ENCODE assay signal across 23 cellular contexts in genomic region chr1:200194477-200194876, GRCh38.
"Had no signal": no experiment of that assay in that cellular context is flagged by ENCODE, and none has a peak within 500 bp of the region (broad histone marks: within the 10 kb centered on the region; RNA-seq: fewer than 3 reads in every experiment).

No MANE protein-coding gene starts in this region.

- H3K4me1 ChIP-seq: colonic mucosa, gastrocnemius medialis, heart right ventricle, left lung, lower lobe of right lung had no signal

- DNase-seq: colonic mucosa; cortex of kidney; effector CD8-positive, alpha-beta T cell; effector memory CD8-positive, alpha-beta T cell; endodermal cell; esophagus squamous epithelium; foreskin fibroblast; foreskin melanocyte; gastrocnemius medialis; glutamatergic neuron; head of caudate nucleus; heart right ventricle; hippocampal formation; left cardiac atrium; left lung; left ventricle myocardium superior; lower lobe of right lung; mesenchymal stem cell; mucosa of descending colon; naive B cell; naive thymus-derived CD8-positive, alpha-beta T cell had no signal

- H3K27ac ChIP-seq: colonic mucosa, gastrocnemius medialis, heart right ventricle, left lung, lower lobe of right lung had no signal

- H3K27me3 Mint-ChIP-seq: dendritic cell treated with granulocyte-macrophage colony-stimulating factor and Interleukin-4, amounts not matched to agents 40 ng/mL and 50 ng/mL, for 4 days had no signal

- ATAC-seq: effector memory CD8-positive, alpha-beta T cell; gastrocnemius medialis; heart right ventricle; left cardiac atrium; left lung; left ventricle myocardium superior; lower lobe of right lung; mucosa of descending colon; naive thymus-derived CD8-positive, alpha-beta T cell had no signal

- H3K36me3 ChIP-seq: colonic mucosa, esophagus squamous epithelium, gastrocnemius medialis, heart right ventricle, left lung, lower lobe of right lung had no signal

- H3K4me3 Mint-ChIP-seq: dendritic cell treated with granulocyte-macrophage colony-stimulating factor and Interleukin-4, amounts not matched to agents 40 ng/mL and 50 ng/mL, for 4 days; effector memory CD8-positive, alpha-beta T cell; endodermal cell; mesothelial cell of epicardium; naive B cell; naive thymus-derived CD8-positive, alpha-beta T cell had no signal

- H3K27me3 ChIP-seq: colonic mucosa, gastrocnemius medialis, heart right ventricle, left lung had no signal

- H3K36me3 Mint-ChIP-seq: mesothelial cell of epicardium; naive B cell; naive thymus-derived CD8-positive, alpha-beta T cell had no signal

- H3K9me3 Mint-ChIP-seq: dendritic cell treated with granulocyte-macrophage colony-stimulating factor and Interleukin-4, amounts not matched to agents 40 ng/mL and 50 ng/mL, for 4 days; effector memory CD8-positive, alpha-beta T cell had no signal

- H3K4me1 Mint-ChIP-seq: endodermal cell, naive B cell had no signal

- H3K27ac Mint-ChIP-seq: dendritic cell treated with granulocyte-macrophage colony-stimulating factor and Interleukin-4, amounts not matched to agents 40 ng/mL and 50 ng/mL, for 4 days; effector memory CD8-positive, alpha-beta T cell; endodermal cell; mesothelial cell of epicardium; naive thymus-derived CD8-positive, alpha-beta T cell had no signal

- H3K4me3 ChIP-seq: colonic mucosa, esophagus squamous epithelium, gastrocnemius medialis, heart right ventricle, left lung, lower lobe of right lung, mucosa of descending colon had no signal
